Comparison of ENCODE assay signal across 22 cellular contexts in the genomic region with DNA sequence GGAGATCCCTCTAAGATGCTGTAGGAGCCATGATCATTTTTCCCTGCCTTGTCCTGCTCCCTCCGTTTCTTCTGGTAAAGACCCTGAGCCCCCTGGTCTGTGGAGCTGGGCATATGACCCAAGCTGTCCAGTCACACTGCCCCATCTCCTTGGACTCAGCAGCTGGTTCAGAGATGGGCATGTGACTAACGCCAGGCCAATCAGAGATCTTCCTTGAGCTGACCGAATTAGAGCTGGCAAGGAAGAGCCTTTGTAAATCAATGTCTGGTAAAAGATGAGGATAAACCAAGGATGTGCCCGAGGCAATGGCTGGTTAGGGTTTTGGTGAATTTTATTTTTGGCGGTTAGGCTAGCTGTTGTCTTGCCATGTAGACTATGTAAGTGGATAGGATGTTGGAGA.
A peak's percentile ranks its signal among the peaks of the same experiment; 100 is the strongest.
DNase-seq lines count a peak whose midpoint lies in the region; ATAC-seq, FAIRE-seq and TF ChIP-seq lines count a peak whose summit lies in the region.
"Had no signal": no experiment of that assay in that cellular context is flagged by ENCODE, and none has a peak within 500 bp of the region (broad histone marks: within the 10 kb centered on the region; RNA-seq: fewer than 3 reads in every experiment).

No MANE protein-coding gene starts in this region.

- H3K27ac Mint-ChIP-seq in GM23338 (peak overlapping the region; percentile 5), astrocyte (ENCODE audit: unreplicated experiment) (peak overlapping the region; percentile 34)
- H3K27ac Mint-ChIP-seq: CD4-positive, CD25-positive, alpha-beta regulatory T cell; CD8-positive, alpha-beta memory T cell; HFFc6 had no signal

- no peak overlapping the region for H3K14ac ChIP-seq in IMR-90 (replicated peaks; ENCODE audit: low read depth, low read length)

- in situ Hi-C loops in IMR-90 (cut with MboI; ENCODE audit: low sequenced_read_pairs) = no loop called here

- TF ChIP-seq POLR2A in IMR-90 (IDR thresholded peaks at IDR 0.05; ENCODE audit: low read depth, low read length) = no peak

- CTCF ChIA-PET in IMR-90 (lab: Yijun Ruan, JAX) = no interaction called here

- ATAC-seq in GM23338 = no peak
- ATAC-seq in IMR-90 (ENCODE audit: low read depth) = no peak; the same call in 1 of the 2 replicates
- ATAC-seq in GM19397 (IDR thresholded peaks at IDR 0.05; ENCODE audit: unreplicated experiment) = no peak
- ATAC-seq: GM12878, HCT116, K562 had no signal

- no peak overlapping the region for H2BK15ac ChIP-seq in IMR-90 (ENCODE audit: low read depth, low read length)

- no peak overlapping the region; the same call in 1 of the 2 replicates for H3K23ac ChIP-seq in IMR-90 (ENCODE audit: low read depth, low read length)

- no peaks in the 10 kb centered on the region; the same call in 1 of the 2 replicates for H3K4me1 ChIP-seq in GM23338 (ENCODE audit: insufficient read depth)
- no peaks in the 10 kb centered on the region for H3K4me1 ChIP-seq in IMR-90 (ENCODE audit: control insufficient read depth, insufficient read depth, low read length)
- no peaks in the 10 kb centered on the region for H3K4me1 ChIP-seq in astrocyte (ENCODE audit: insufficient read depth, low read length)
- peaks cover 3% of the 10 kb centered on the region for H3K4me1 ChIP-seq in osteoblast (ENCODE audit: insufficient read depth, low read length)
- H3K4me1 ChIP-seq: BE2C had no signal

- H3K4me1 Mint-ChIP-seq in GM23338 (peaks cover 8% of the 10 kb centered on the region), astrocyte (ENCODE audit: low read depth, unreplicated experiment) (no peaks in the 10 kb centered on the region)
- H3K4me1 Mint-ChIP-seq: CD4-positive, CD25-positive, alpha-beta regulatory T cell; CD8-positive, alpha-beta memory T cell had no signal

- peaks cover 9% of the 10 kb centered on the region for H3K9me3 ChIP-seq in IMR-90 (ENCODE audit: control insufficient read depth, insufficient read depth, low read length)
- H3K9me3 ChIP-seq in astrocyte (ENCODE audit: insufficient read depth, low read depth, low read length) = no peaks in the 10 kb centered on the region
- peaks cover 1% of the 10 kb centered on the region for H3K9me3 ChIP-seq in osteoblast (ENCODE audit: low read depth, low read length)
- H3K9me3 ChIP-seq: BE2C had no signal

- no peak overlapping the region for H3K9ac ChIP-seq in IMR-90 (ENCODE audit: low read depth, low read length)
- H3K9ac ChIP-seq in astrocyte (ENCODE audit: low read length) = no peak overlapping the region

- H3K27me3 Mint-ChIP-seq in GM23338 (ENCODE audit: insufficient read depth, low read depth, poor library complexity) = no peaks in the 10 kb centered on the region
- peaks cover 11% of the 10 kb centered on the region for H3K27me3 Mint-ChIP-seq in astrocyte (ENCODE audit: low read depth, unreplicated experiment)

- H3K4me3 Mint-ChIP-seq in GM23338 = no peak overlapping the region
- no peak overlapping the region for H3K4me3 Mint-ChIP-seq in astrocyte (ENCODE audit: unreplicated experiment)
- H3K4me3 Mint-ChIP-seq: CD4-positive, CD25-positive, alpha-beta regulatory T cell; CD8-positive, alpha-beta memory T cell; HFFc6 had no signal

- no peak for TF ChIP-seq RAD21 in IMR-90 (IDR thresholded peaks at IDR 0.05; ENCODE audit: low read length)

- intact Hi-C loops in IMR-90 (cut with micrococcal nuclease) = no loop called here

- H3K79me1 ChIP-seq in IMR-90 (ENCODE audit: low read depth in 1 of 2, low read length in 2 of 2) = no peaks in the 10 kb centered on the region

- H3K79me2 ChIP-seq in GM23338 (replicated peaks; ENCODE audit: insufficient read depth) = no peaks in the 10 kb centered on the region
- H3K79me2 ChIP-seq in astrocyte (ENCODE audit: insufficient read depth, low read length) = no peaks in the 10 kb centered on the region
- no peaks in the 10 kb centered on the region for H3K79me2 ChIP-seq in osteoblast (ENCODE audit: insufficient read depth, low read length)

- 81% methylated on average over 4 of the region's 5 CpGs; no CpG with 5 or more reads in 1 of the 2 experiments for WGBS in IMR-90 (ENCODE audit: extremely low coverage in 2 of 2, insufficient read length in 1 of 2), 2 experiments

- no peak overlapping the region for H4K8ac ChIP-seq in IMR-90 (ENCODE audit: low read depth in 2 of 2, low read length in 2 of 2)

- DNase-seq in GM23338 (ENCODE audit: low spot score) (no peak), IMR-90 (no peak), astrocyte (ENCODE audit: low read depth) (no peak), osteoblast (ENCODE audit: insufficient read length, low spot score, missing footprints) (peak; percentile 67), NCI-H748 (lab: John Stamatoyannopoulos, UW; ENCODE audit: unreplicated experiment) (no peak), NCI-H526 treated with DMSO at 0.1 percent for 48 hours (lab: John Stamatoyannopoulos, UW) (no peak)
- DNase-seq: ACHN; BE2C; C1 segment of cervical spinal cord; CD4-positive, CD25-positive, alpha-beta regulatory T cell; CD8-positive, alpha-beta memory T cell; COR-L47; DMS 273 treated with DMSO at 0.1 percent for 48 hours; DMS53; DND-41; EL; HFFc6 had no signal

- H3K9me2 ChIP-seq in GM23338 (ENCODE audit: insufficient read depth) = no peaks in the 10 kb centered on the region

- H3K36me3 Mint-ChIP-seq in GM23338 (ENCODE audit: low read depth) (peaks cover 9% of the 10 kb centered on the region), astrocyte (ENCODE audit: low read depth, unreplicated experiment) (no peaks in the 10 kb centered on the region)
- H3K36me3 Mint-ChIP-seq: CD4-positive, CD25-positive, alpha-beta regulatory T cell had no signal

- H2AK9ac ChIP-seq in IMR-90 (replicated peaks; ENCODE audit: low read depth, low read length, poor library complexity) = peak overlapping the region; percentile 42

- dilution Hi-C loops in IMR-90 (cut with HindIII; ENCODE audit: low sequenced_read_pairs, unreplicated experiment) = no loop called here

- H2AK5ac ChIP-seq in IMR-90 (ENCODE audit: low read depth, low read length) = no peak overlapping the region

- no peak overlapping the region for H4K5ac ChIP-seq in IMR-90 (ENCODE audit: low read depth, low read length)

- H3K27ac ChIP-seq in GM23338 (ENCODE audit: low read depth) (no peak overlapping the region), IMR-90 (ENCODE audit: insufficient read depth, low read length) (no peak overlapping the region), astrocyte (ENCODE audit: low read depth, low read length) (no peak overlapping the region), osteoblast (ENCODE audit: low read depth, low read length) (no peak overlapping the region)

- TF ChIP-seq CTCF in GM23338 (conservative IDR thresholded peaks at IDR 0.05; ENCODE audit: low read depth in 2 of 2) = no peak
- no peak for TF ChIP-seq CTCF in IMR-90 (conservative IDR thresholded peaks at IDR 0.05; ENCODE audit: low read depth, low read length)
- TF ChIP-seq CTCF in astrocyte (IDR thresholded peaks at IDR 0.05; ENCODE audit: insufficient read depth, low read depth, low read length) = no peak
- no peak for TF ChIP-seq CTCF in osteoblast (IDR thresholded peaks at IDR 0.05; ENCODE audit: extremely low read depth, low read depth, low read length)

- H4K20me1 ChIP-seq in GM23338 (replicated peaks; ENCODE audit: insufficient read depth) = no peaks in the 10 kb centered on the region
- H4K20me1 ChIP-seq in IMR-90 (ENCODE audit: insufficient read depth, low read length) = no peaks in the 10 kb centered on the region
- H4K20me1 ChIP-seq in astrocyte (ENCODE audit: insufficient read depth, low read length) = no peaks in the 10 kb centered on the region
- no peaks in the 10 kb centered on the region for H4K20me1 ChIP-seq in osteoblast (ENCODE audit: insufficient read depth, low read length)

- no peaks in the 10 kb centered on the region for H3F3A ChIP-seq in GM23338 (replicated peaks; ENCODE audit: low read depth)

- POLR2A ChIA-PET in IMR-90 (lab: Charles Lee; ENCODE audit: unreplicated experiment) = no interaction called here

- H2BK5ac ChIP-seq in IMR-90 (ENCODE audit: low read depth, low read length, poor library complexity, severe bottlenecking) = no peak overlapping the region

- H3K56ac ChIP-seq in IMR-90 (ENCODE audit: extremely low read depth, insufficient read depth, low read length) = no peak overlapping the region

- H3K9me1 ChIP-seq in IMR-90 (ENCODE audit: insufficient read depth, low read length) = no peaks in the 10 kb centered on the region

- no peak overlapping the region for H4K91ac ChIP-seq in IMR-90 (ENCODE audit: insufficient read depth, low read depth, low read length)

- H3K9me3 Mint-ChIP-seq in GM23338 = peaks cover 17% of the 10 kb centered on the region; the same call in 2 of the 3 replicates
- H3K9me3 Mint-ChIP-seq in astrocyte (ENCODE audit: unreplicated experiment) = peaks cover 14% of the 10 kb centered on the region

- no peak overlapping the region for H3K18ac ChIP-seq in IMR-90 (ENCODE audit: low read depth, low read length)

- H2BK20ac ChIP-seq in IMR-90 (ENCODE audit: low read depth, low read length) = no peak overlapping the region

- H2AFZ ChIP-seq in GM23338 = no peak overlapping the region
- H2AFZ ChIP-seq in IMR-90 (replicated peaks; ENCODE audit: low read length, poor library complexity) = no peak overlapping the region
- H2AFZ ChIP-seq in astrocyte (ENCODE audit: low read depth, low read length) = no peak overlapping the region
- H2AFZ ChIP-seq in osteoblast (ENCODE audit: low read length) = no peak overlapping the region

- H3K4me3 ChIP-seq in GM23338 (no peak overlapping the region), IMR-90 (ENCODE audit: insufficient read depth, low read depth, low read length) (no peak overlapping the region), astrocyte (ENCODE audit: insufficient read depth, low read depth, low read length) (no peak overlapping the region), osteoblast (ENCODE audit: insufficient read depth, low read length) (no peak overlapping the region)
- H3K4me3 ChIP-seq: GM12878, K562 had no signal

- no peak overlapping the region for H3K4ac ChIP-seq in IMR-90 (ENCODE audit: low read depth, low read length)

- H3K27me3 ChIP-seq in GM23338 (ENCODE audit: insufficient read depth) (no peaks in the 10 kb centered on the region), IMR-90 (ENCODE audit: control insufficient read depth, insufficient read depth, low read length) (peaks cover 9% of the 10 kb centered on the region), astrocyte (ENCODE audit: insufficient read depth, low read length) (peaks cover 3% of the 10 kb centered on the region), osteoblast (ENCODE audit: insufficient read depth, low read length) (no peaks in the 10 kb centered on the region)
- H3K27me3 ChIP-seq: BE2C had no signal

- H2BK120ac ChIP-seq in IMR-90 (ENCODE audit: low read depth, low read length) = no peak overlapping the region

- H3K36me3 ChIP-seq in GM23338 (ENCODE audit: insufficient read depth) = no peaks in the 10 kb centered on the region; the same call in 1 of the 2 replicates
- no peaks in the 10 kb centered on the region for H3K36me3 ChIP-seq in IMR-90 (ENCODE audit: control insufficient read depth, insufficient read depth, low read length)
- H3K36me3 ChIP-seq in astrocyte (ENCODE audit: insufficient read depth, low read length) = no peaks in the 10 kb centered on the region
- no peaks in the 10 kb centered on the region for H3K36me3 ChIP-seq in osteoblast (ENCODE audit: insufficient read depth, low read length)
- H3K36me3 ChIP-seq: BE2C had no signal

- FAIRE-seq in astrocyte (lab: Jason Lieb, UNC) = no peak
- FAIRE-seq: GM12878, H54, K562 had no signal

- BruUV-seq in IMR-90 (replicated peaks; lab: Mats Ljungman, UMichigan) = no TSS peak

- H3K4me2 ChIP-seq in GM23338 (no peak overlapping the region), IMR-90 (ENCODE audit: low read depth, low read length) (no peak overlapping the region), astrocyte (ENCODE audit: low read length) (no peak overlapping the region), osteoblast (ENCODE audit: insufficient read depth, low read length) (no peak overlapping the region)
